11 cellular contexts compared by ENCODE assay signal in genomic region chr13:36850790-36851438, GRCh38. TPM values are rescaled to one million over a fixed set of nuclear protein-coding genes. Genes with fewer than 3 reads are reported as not detected.
DNase-seq lines count a peak whose midpoint lies in the region; ATAC-seq, FAIRE-seq and TF ChIP-seq lines count a peak whose summit lies in the region.
"Had no signal": no experiment of that assay in that cellular context is flagged by ENCODE, and none has a peak within 500 bp of the region (broad histone marks: within the 10 kb centered on the region; RNA-seq: fewer than 3 reads in every experiment).

No MANE protein-coding gene starts in this region.

- H3K36me3 ChIP-seq in cardiac muscle cell (peaks cover 33% of the 10 kb centered on the region), K562 (ENCODE audit: control insufficient read depth, insufficient read depth, low read length) (no peaks in the 10 kb centered on the region)

- no peak for TF ChIP-seq EP300 in K562 (IDR thresholded peaks at IDR 0.05; ENCODE audit: low read length)

- H3K9me1 ChIP-seq in K562 (ENCODE audit: control insufficient read depth, insufficient read depth, low read length) = no peaks in the 10 kb centered on the region

- no peak overlapping the region for H2AFZ ChIP-seq in K562 (ENCODE audit: low read depth, low read length)

- no peak overlapping the region for H3K27ac Mint-ChIP-seq in stimulated activated naive B cell treated with anti-CD40 and anti-IgM and Interleukin-4, amounts not matched to agents 10 μg/mL and 1 μg/mL and 100 μg/mL, for 72 hours
- H3K27ac Mint-ChIP-seq: naive B cell had no signal

- no peak for FAIRE-seq in K562 (lab: Jason Lieb, UNC)
- FAIRE-seq: endometrium had no signal

- intact Hi-C loops in Right ventricle myocardium superior (cut with DNase I) = no loop called here
- intact Hi-C loops in K562 (cut with micrococcal nuclease) = no loop called here

- no peak overlapping the region for H3K4me2 ChIP-seq in K562 (ENCODE audit: insufficient read depth, low read length)

- no peak overlapping the region for H3K9ac ChIP-seq in K562 (ENCODE audit: insufficient read depth in 1 of 2, low read depth in 2 of 2, low read length in 2 of 2)

- H3K4me1 Mint-ChIP-seq in stimulated activated naive B cell treated with anti-CD40 and anti-IgM and Interleukin-4, amounts not matched to agents 10 μg/mL and 1 μg/mL and 100 μg/mL, for 72 hours = no peaks in the 10 kb centered on the region
- H3K4me1 Mint-ChIP-seq: naive B cell had no signal

- H3K27me3 ChIP-seq in cardiac muscle cell (no peaks in the 10 kb centered on the region), K562 (ENCODE audit: control insufficient read depth in 2 of 2, insufficient read depth in 2 of 2, low read length in 2 of 2) (peaks cover 3 to 7% of the 10 kb centered on the region in 2 experiments; a peak in 4 of 5 replicates)

- POLR2A ChIA-PET in K562 (lab: Yijun Ruan, JAX) = interaction anchor here (0.7 kb wide), 1 partner anchor 10 kb away, joined by 3 read pairs; no protein-coding TSS in a partner anchor

- in situ Hi-C loops in K562 (cut with MboI) = loop anchor here (10.0 kb wide), 1 partner anchor 134 kb away; no protein-coding TSS in a partner anchor

- H3K27ac ChIP-seq in cardiac muscle cell = no peak overlapping the region
- H3K27ac ChIP-seq in K562 (ENCODE audit: extremely low read depth, low read depth, low read length) = no peak overlapping the region

- DNase-seq in cardiac muscle cell (ENCODE audit: low read depth in 1 of 2, low spot score in 1 of 2) (peak; percentile 5 to 30), Right ventricle myocardium superior (no peak), NCI-H1694 treated with DMSO at 0.1 percent for 48 hours (lab: John Stamatoyannopoulos, UW) (peak; percentile 20), K562 (ENCODE audit: extremely low read depth in 1 of 4, low spot score in 3 of 4) (peak in 2 of 4 experiments; percentile 8 to 22)
- DNase-seq in stimulated activated CD8-positive, alpha-beta memory T cell treated with anti-CD3 and anti-CD28 coated beads, Interleukin-4, amount 100 ng/mL, for 48 hours = peak; percentile 43
- no peak for DNase-seq in stimulated activated naive B cell treated with anti-CD40 and anti-IgM and Interleukin-4, amounts not matched to agents 10 μg/mL and 1 μg/mL and 100 μg/mL, for 72 hours
- DNase-seq: naive B cell, NCI-H2029 treated with DMSO at 0.1 percent for 48 hours had no signal

- CTCF ChIA-PET in K562 (lab: Yijun Ruan, JAX; ENCODE audit: low intra/inter-chr PET ratio) = interaction anchor here (0.6 to 1.1 kb wide), 3 partner anchors 431 to 746 kb away, joined by 3 to 8 read pairs (median 3); no protein-coding TSS in a partner anchor

- H3K4me3 ChIP-seq in cardiac muscle cell (no peak overlapping the region), K562 (no peak overlapping the region)

- no TSS peak for BruUV-seq in K562 (replicated peaks; lab: Mats Ljungman, UMichigan)

- H4K20me1 ChIP-seq in K562 (replicated peaks; ENCODE audit: control insufficient read depth, insufficient read depth, low read length) = no peaks in the 10 kb centered on the region

- WGBS in K562 (ENCODE audit: insufficient coverage, low coverage, missing lambda C conversion rate) = 29% methylated on average over 8 of the region's 13 CpGs

- H3K9me3 ChIP-seq in cardiac muscle cell (ENCODE audit: low read depth) = no peaks in the 10 kb centered on the region
- no peaks in the 10 kb centered on the region for H3K9me3 ChIP-seq in K562 (replicated peaks; ENCODE audit: control insufficient read depth, insufficient read depth, low read depth, low read length)

- H3K4me1 ChIP-seq in cardiac muscle cell (ENCODE audit: low read depth) (no peaks in the 10 kb centered on the region), K562 (replicated peaks in 1 of 2; ENCODE audit: control insufficient read depth in 2 of 2, insufficient read depth in 2 of 2, low read length in 2 of 2) (no peaks in the 10 kb centered on the region; a peak in 1 of 5 replicates)

- peak in 1 of 2 experiments; percentile 34; a peak in 2 of 4 replicates for TF ChIP-seq RAD21 in K562 (CRISPR knock-in tag; conservative IDR thresholded peaks at IDR 0.05 in 1 of 2, IDR thresholded peaks at IDR 0.05 in 1 of 2)

- H3K4me3 Mint-ChIP-seq in stimulated activated naive B cell treated with anti-CD40 and anti-IgM and Interleukin-4, amounts not matched to agents 10 μg/mL and 1 μg/mL and 100 μg/mL, for 72 hours = no peak overlapping the region

- no peak for ATAC-seq in Right ventricle myocardium superior (ENCODE audit: poor library complexity)
- ATAC-seq in K562 = peak; percentile 73
- no peak for ATAC-seq in GM21723 (IDR thresholded peaks at IDR 0.05; ENCODE audit: unreplicated experiment)
- ATAC-seq in GM18873 (IDR thresholded peaks at IDR 0.05; ENCODE audit: low FRiP score, unreplicated experiment) = no peak
- no peak for ATAC-seq in stimulated activated naive B cell treated with anti-CD40 and anti-IgM and Interleukin-4, amounts not matched to agents 10 μg/mL and 1 μg/mL and 100 μg/mL, for 72 hours (replicated peaks)

- H3K36me3 Mint-ChIP-seq in stimulated activated naive B cell treated with anti-CD40 and anti-IgM and Interleukin-4, amounts not matched to agents 10 μg/mL and 1 μg/mL and 100 μg/mL, for 72 hours = no peaks in the 10 kb centered on the region
- H3K36me3 Mint-ChIP-seq: naive B cell had no signal

- H3K79me2 ChIP-seq in K562 (ENCODE audit: control insufficient read depth, insufficient read depth, low read length) = no peaks in the 10 kb centered on the region

- H3K9me3 Mint-ChIP-seq in stimulated activated naive B cell treated with anti-CD40 and anti-IgM and Interleukin-4, amounts not matched to agents 10 μg/mL and 1 μg/mL and 100 μg/mL, for 72 hours = no peaks in the 10 kb centered on the region
- H3K9me3 Mint-ChIP-seq: naive B cell had no signal

- no peak for TF ChIP-seq POLR2A in K562 (conservative IDR thresholded peaks at IDR 0.05)

- peak; percentile 27 for TF ChIP-seq CTCF in cardiac muscle cell (IDR thresholded peaks at IDR 0.05; ENCODE audit: low read depth, low read length)
- TF ChIP-seq CTCF in K562 (IDR thresholded peaks at IDR 0.05 in 2 of 3, conservative IDR thresholded peaks at IDR 0.05 in 1 of 3; ENCODE audit: insufficient read depth in 2 of 3, low read depth in 1 of 3, low read length in 3 of 3) = peak; percentile 26 to 44 (median 41); a peak in 5 of 6 replicates

- H3K27me3 Mint-ChIP-seq in stimulated activated naive B cell treated with anti-CD40 and anti-IgM and Interleukin-4, amounts not matched to agents 10 μg/mL and 1 μg/mL and 100 μg/mL, for 72 hours = peaks cover 9% of the 10 kb centered on the region in 2 donors

TF ChIP-seq in K562, 482 proteins besides CTCF, POLR2A, EP300 and RAD21:
- TF ChIP-seq KDM1A (IDR thresholded peaks at IDR 0.05) = no peak
- TF ChIP-seq SMC3 (conservative IDR thresholded peaks at IDR 0.05; ENCODE audit: insufficient read depth, low read depth, low read length) = 0 out of 2 replicates have a peak, but pooled peaks have one; percentile 14
TF ChIP-seq in K562: peak in this region for 1.

RNA-seq across cellular contexts. Expression of gene RFXAP, which starts 31.9 kb away (rescaled TPM):
- total RNA-seq in cardiac muscle cell (3.9 and 10.5 TPM in 2 replicates), Right ventricle myocardium superior (1.7 TPM), K562 (2014; rRNA removed) (2.4 and 3.2 TPM in 2 replicates), K562 (2014; rRNA removed; fragmentation: Illumina TruSeq; extraction: Trizol) (2.9 and 3.7 TPM in 2 replicates), K562 (2015; rRNA removed; fragmentation: Illumina TruSeq; extraction: Trizol) (2.8 and 2.9 TPM in 2 replicates), K562 (2021) (7.0 and 9.7 TPM in 2 replicates)
- polyA plus RNA-seq in cardiac muscle cell (10.5 and 17.6 TPM in 2 replicates), K562 (2011; rRNA removed) (8.1 and 8.6 TPM in 2 replicates), K562 (2014; fragmentation: Illumina TruSeq; extraction: Trizol) (6.1 and 6.9 TPM in 2 replicates), K562 (2014; fragmentation: Nextera tagmentation; extraction: Ambion mirVana) (1 to 10 TPM; 2.1 to 2.7 TPM), K562 (2014; rRNA removed) (8.0 and 8.2 TPM in 2 replicates)
- 4.6 and 10.9 TPM in 2 replicates for total RNA-seq in K562 (2011; cell fraction: chromatin; rRNA removed; ENCODE audit: low replicate concordance)
- total RNA-seq in K562 (2011; cell fraction: nucleolus; rRNA removed) = 2.5 and 3.7 TPM in 2 replicates
- 8.8 and 16.9 TPM in 2 replicates for total RNA-seq in K562 (2011; cell fraction: nucleoplasm; rRNA removed)
- polyA plus RNA-seq in K562 (2011; cell fraction: cytosol; rRNA removed) = 2.1 and 4.2 TPM in 2 replicates
- 7.7 and 12.5 TPM in 2 replicates for polyA plus RNA-seq in K562 (2011; cell fraction: nucleus; rRNA removed)
- polyA plus RNA-seq in K562 (2012) = 8.0 and 8.4 TPM in 2 replicates
- polyA minus RNA-seq in K562 (2011; rRNA and poly(A)+ RNA removed) = 2.6 and 3.8 TPM in 2 replicates
- polyA minus RNA-seq in K562 (2011; cell fraction: cytosol; rRNA and poly(A)+ RNA removed) = 1.0 and 2.9 TPM in 2 replicates
- polyA minus RNA-seq in K562 (2011; cell fraction: nucleus; rRNA and poly(A)+ RNA removed) = 2.0 and 3.6 TPM in 2 replicates

Comparison
In these comparisons a context has a peak if more than half of its experiments do, and no peak if none do; other contexts are left out.
1. DNase-seq: peak in cardiac muscle cell (2 of 2), NCI-H1694 treated with DMSO at 0.1 percent for 48 hours (single experiment) and stimulated activated CD8-positive, alpha-beta memory T cell treated with anti-CD3 and anti-CD28 coated beads, Interleukin-4, amount 100 ng/mL, for 48 hours (single experiment); none in Right ventricle myocardium superior (single experiment) and stimulated activated naive B cell treated with anti-CD40 and anti-IgM and Interleukin-4, amounts not matched to agents 10 μg/mL and 1 μg/mL and 100 μg/mL, for 72 hours (single experiment).